Comparison of ENCODE assay signal across 24 cellular contexts in genomic region chr9:107029146-107029545, GRCh38.
"Had no signal": no experiment of that assay in that cellular context is flagged by ENCODE, and none has a peak within 500 bp of the region (broad histone marks: within the 10 kb centered on the region; RNA-seq: fewer than 3 reads in every experiment).

No MANE protein-coding gene starts in this region.

- H3K9me3 ChIP-seq: mucosa of descending colon, prostate gland, right atrium auricular region, stomach, thyroid gland had no signal

- H3K36me3 ChIP-seq: prostate gland, right atrium auricular region, stomach, thyroid gland had no signal

- H3K27me3 ChIP-seq: right atrium auricular region, stomach, thyroid gland had no signal

- DNase-seq: cortex of kidney; effector memory CD8-positive, alpha-beta T cell; hypothalamus; immature natural killer cell; islet precursor cell; kidney glomerular epithelial cell; mucosa of descending colon; naive B cell; nucleus accumbens; stimulated activated CD4-positive, alpha-beta T cell treated with anti-CD3 and anti-CD28 coated beads, Interleukin-12 subunit alpha, Interleukin-12 subunit beta, amount 100 ng/mL, for 4 hours; stimulated activated CD4-positive, alpha-beta T cell treated with anti-CD3 and anti-CD28 coated beads, Interleukin-1b, Interleukin-23, amount 100 ng/mL, for 48 hours; stimulated activated CD4-positive, alpha-beta T cell treated with anti-CD3 and anti-CD28 coated beads, Interleukin-4, amount 100 ng/mL, for 1 hour; stimulated activated CD8-positive, alpha-beta memory T cell treated with anti-CD3 and anti-CD28 coated beads, Interleukin-4, amount 100 ng/mL, for 48 hours; stimulated activated naive CD4-positive, alpha-beta T cell; stomach; thyroid gland; trophoblast cell had no signal

- ATAC-seq: effector memory CD8-positive, alpha-beta T cell; left lobe of liver; mucosa of descending colon; natural killer cell treated with Interleukin-12 subunit alpha and Interleukin-12 subunit beta and Interleukin-15 and Interleukin-18, amount 100 ng/mL, for 72 hours; sciatic nerve had no signal

- H3K4me3 ChIP-seq: lung, mucosa of descending colon, prostate gland, right atrium auricular region, smooth muscle cell, stomach, thyroid gland had no signal

- H3K4me1 ChIP-seq: prostate gland, right atrium auricular region, stomach, thyroid gland had no signal

- H3K27ac ChIP-seq: prostate gland, right atrium auricular region, stomach, thyroid gland had no signal
